In the genomic region with DNA sequence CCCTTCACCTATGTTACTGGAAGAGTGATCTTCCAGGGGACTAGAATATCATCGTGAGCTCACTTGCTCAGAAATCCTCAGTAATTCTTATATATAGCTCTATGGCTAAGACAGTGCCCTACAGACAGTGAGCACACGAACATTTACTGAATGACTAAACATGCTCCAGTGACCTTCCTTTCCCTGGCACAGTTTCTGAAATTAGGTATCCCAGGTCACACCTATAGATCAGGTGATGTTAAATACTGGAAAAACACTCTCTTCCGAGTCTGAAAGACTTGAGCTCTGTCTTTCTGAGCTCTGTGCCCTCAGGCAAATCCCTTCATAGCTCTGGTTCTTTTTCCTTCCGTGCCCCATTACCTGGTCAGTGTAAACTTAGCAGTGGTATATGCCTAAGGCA, we compare ENCODE assay signal across 24 cellular contexts.
"Had no signal": no experiment of that assay in that cellular context is flagged by ENCODE, and none has a peak within 500 bp of the region (broad histone marks: within the 10 kb centered on the region; RNA-seq: fewer than 3 reads in every experiment).

No MANE protein-coding gene starts in this region.

- H3K9me3 Mint-ChIP-seq: dendritic cell treated with granulocyte-macrophage colony-stimulating factor and Interleukin-4, amounts not matched to agents 40 ng/mL and 50 ng/mL, for 4 days; effector memory CD8-positive, alpha-beta T cell; naive B cell; stimulated activated effector memory CD8-positive, alpha-beta T cell treated with anti-CD3 and anti-CD28 coated beads, Interleukin-12 subunit alpha, Interleukin-12 subunit beta, amount 100 ng/mL, for 72 hours; stimulated activated naive CD8-positive, alpha-beta T cell treated with anti-CD3 and anti-CD28 coated beads, Interleukin-15, Interleukin-2, amounts not matched to agents 100 ng/mL and 50 ng/mL, for 24 hours had no signal

- ATAC-seq: effector memory CD8-positive, alpha-beta T cell; left cardiac atrium; lower lobe of right lung; pancreas; right lobe of liver; stimulated activated effector memory CD8-positive, alpha-beta T cell treated with anti-CD3 and anti-CD28 coated beads, Interleukin-12 subunit alpha, Interleukin-12 subunit beta, amount 100 ng/mL, for 72 hours; upper lobe of right lung had no signal

- H3K27ac Mint-ChIP-seq: dendritic cell treated with granulocyte-macrophage colony-stimulating factor and Interleukin-4, amounts not matched to agents 40 ng/mL and 50 ng/mL, for 4 days; effector memory CD8-positive, alpha-beta T cell; naive B cell; stimulated activated effector memory CD8-positive, alpha-beta T cell treated with anti-CD3 and anti-CD28 coated beads, Interleukin-12 subunit alpha, Interleukin-12 subunit beta, amount 100 ng/mL, for 72 hours; stimulated activated naive CD8-positive, alpha-beta T cell treated with anti-CD3 and anti-CD28 coated beads, Interleukin-15, Interleukin-2, amounts not matched to agents 100 ng/mL and 50 ng/mL, for 24 hours had no signal

- H3K4me1 Mint-ChIP-seq: naive B cell; stimulated activated effector memory CD8-positive, alpha-beta T cell treated with anti-CD3 and anti-CD28 coated beads, Interleukin-12 subunit alpha, Interleukin-12 subunit beta, amount 100 ng/mL, for 72 hours had no signal

- H2AFZ ChIP-seq: hepatocyte had no signal

- H3K9me3 ChIP-seq: left ventricle myocardium inferior, lower lobe of right lung, pancreas, prostate gland, right lobe of liver, tibial artery, upper lobe of right lung, vagina had no signal

- DNase-seq: effector memory CD8-positive, alpha-beta T cell; erythroblast; foreskin melanocyte; head of caudate nucleus; kidney; left cardiac atrium; left ventricle myocardium inferior; lower lobe of right lung; mesendoderm; naive B cell; pancreas; retina; right lobe of liver; stimulated activated CD4-positive, alpha-beta T cell treated with anti-CD3 and anti-CD28 coated beads, Interleukin-4, amount 100 ng/mL, for 1 hour; stimulated activated CD8-positive, alpha-beta memory T cell treated with anti-CD3 and anti-CD28 coated beads, Interleukin-4, amount 100 ng/mL, for 48 hours; tibial artery; upper lobe of right lung had no signal

- H3K36me3 Mint-ChIP-seq: naive B cell; stimulated activated effector memory CD8-positive, alpha-beta T cell treated with anti-CD3 and anti-CD28 coated beads, Interleukin-12 subunit alpha, Interleukin-12 subunit beta, amount 100 ng/mL, for 72 hours had no signal

- H3K4me3 Mint-ChIP-seq: dendritic cell treated with granulocyte-macrophage colony-stimulating factor and Interleukin-4, amounts not matched to agents 40 ng/mL and 50 ng/mL, for 4 days; effector memory CD8-positive, alpha-beta T cell; naive B cell; stimulated activated effector memory CD8-positive, alpha-beta T cell treated with anti-CD3 and anti-CD28 coated beads, Interleukin-12 subunit alpha, Interleukin-12 subunit beta, amount 100 ng/mL, for 72 hours; stimulated activated naive CD8-positive, alpha-beta T cell treated with anti-CD3 and anti-CD28 coated beads, Interleukin-15, Interleukin-2, amounts not matched to agents 100 ng/mL and 50 ng/mL, for 24 hours had no signal

- H3K4me1 ChIP-seq: left ventricle myocardium inferior, lower lobe of right lung, prostate gland, right lobe of liver, tibial artery, upper lobe of right lung, vagina had no signal

- H3K27me3 ChIP-seq: hepatocyte, pancreas, right lobe of liver, tibial artery, upper lobe of right lung, vagina had no signal

- H3K27ac ChIP-seq: hepatocyte, left ventricle myocardium inferior, lower lobe of right lung, pancreas, prostate gland, right lobe of liver, tibial artery, upper lobe of right lung, vagina had no signal

- H3K4me3 ChIP-seq: hepatocyte, left ventricle myocardium inferior, lower lobe of right lung, pancreas, prostate gland, right lobe of liver, tibial artery, upper lobe of right lung, vagina had no signal

- H3K79me2 ChIP-seq: hepatocyte had no signal

- H3K4me2 ChIP-seq: hepatocyte had no signal

- H3K36me3 ChIP-seq: left ventricle myocardium inferior, lower lobe of right lung, pancreas, prostate gland, right lobe of liver, tibial artery, upper lobe of right lung, vagina had no signal

- FAIRE-seq: colon, kidney, pancreas had no signal
